Comparison of ENCODE assay signal across 21 cellular contexts in the genomic region with DNA sequence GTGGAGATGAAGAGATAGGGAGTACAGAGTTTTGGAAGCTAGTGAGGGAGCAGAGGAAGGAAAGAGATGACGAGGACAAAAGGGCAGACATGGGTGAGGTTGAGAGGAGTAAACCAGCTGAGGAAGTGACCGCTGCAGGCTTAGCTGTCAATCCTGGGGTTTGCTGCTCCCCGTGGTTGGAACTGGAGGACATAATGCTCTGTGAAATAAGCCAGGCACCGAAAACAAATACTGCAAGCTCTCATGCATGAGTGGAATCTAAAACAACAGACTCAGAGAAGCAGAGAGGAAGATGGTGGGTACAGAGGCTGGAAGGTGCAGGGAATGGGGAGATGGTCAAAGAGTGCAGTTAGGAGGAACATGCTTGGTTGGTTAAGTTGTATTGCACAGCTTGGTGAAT.
DNase-seq lines count a peak whose midpoint lies in the region; TF ChIP-seq lines count a peak whose summit lies in the region.
"Had no signal": no experiment of that assay in that cellular context is flagged by ENCODE, and none has a peak within 500 bp of the region (broad histone marks: within the 10 kb centered on the region; RNA-seq: fewer than 3 reads in every experiment).

No MANE protein-coding gene starts in this region.

- H3K4me1 ChIP-seq in H9 (ENCODE audit: insufficient read depth, low read length) (peaks cover 6% of the 10 kb centered on the region; the same call in 1 of the 2 replicates), adipocyte (ENCODE audit: control insufficient read depth, insufficient read depth, low read length) (no peaks in the 10 kb centered on the region)
- H3K4me1 ChIP-seq: Peyer's patch had no signal

- H3K23me2 ChIP-seq in H9 (ENCODE audit: insufficient read length, low read depth, low read length, poor library complexity, severe bottlenecking) = no peaks in the 10 kb centered on the region

- H2BK12ac ChIP-seq in H9 (ENCODE audit: insufficient read length, low read depth, low read length) = no peak overlapping the region

- H3K27ac ChIP-seq in H9 (ENCODE audit: insufficient read length, low read depth, low read length) = no peak overlapping the region
- H3K27ac ChIP-seq: GM23248, Peyer's patch had no signal

- no peak overlapping the region for H2BK20ac ChIP-seq in H9 (ENCODE audit: low read depth, low read length, poor library complexity, severe bottlenecking)

- TF ChIP-seq CTCF in H9 (conservative IDR thresholded peaks at IDR 0.05) = no peak
- TF ChIP-seq CTCF in nephron progenitor cell (IDR thresholded peaks at IDR 0.05) = no peak

- H3K36me3 Mint-ChIP-seq in H9 (ENCODE audit: insufficient read depth in 1 of 3, low read depth in 3 of 3) (no peaks in the 10 kb centered on the region; a peak in 1 of 7 replicates), nephron progenitor cell (ENCODE audit: low read depth) (peaks cover 4% of the 10 kb centered on the region)
- H3K36me3 Mint-ChIP-seq: CD4-positive, CD25-positive, alpha-beta regulatory T cell had no signal

- no peaks in the 10 kb centered on the region for H3K79me2 ChIP-seq in H9 (ENCODE audit: insufficient read depth, low read length)

- H4K8ac ChIP-seq in H9 (replicated peaks; ENCODE audit: insufficient read length, low read depth, low read length) = no peak overlapping the region

- no peak overlapping the region for H2BK15ac ChIP-seq in H9 (ENCODE audit: low read depth, low read length)

- no peak overlapping the region for H2BK5ac ChIP-seq in H9 (ENCODE audit: insufficient read length, low read length)

- H3K27me3 ChIP-seq in H9 (ENCODE audit: insufficient read depth, low read length) (no peaks in the 10 kb centered on the region), adipocyte (replicated peaks; ENCODE audit: control insufficient read depth, insufficient read depth, low read length) (no peaks in the 10 kb centered on the region)
- H3K27me3 ChIP-seq: Peyer's patch had no signal

- no peak overlapping the region for H3K4me3 ChIP-seq in adipocyte (ENCODE audit: low read length)
- H3K4me3 ChIP-seq: GM23248, K562, Peyer's patch had no signal

- H3K4me1 Mint-ChIP-seq in H9 (peaks cover 20 to 23% of the 10 kb centered on the region in 2 experiments), nephron progenitor cell (peaks cover 19% of the 10 kb centered on the region)
- H3K4me1 Mint-ChIP-seq: B cell; CD4-positive, CD25-positive, alpha-beta regulatory T cell had no signal

- no peak overlapping the region for H3K23ac ChIP-seq in H9 (ENCODE audit: insufficient read length, low read depth, low read length)

- H3K14ac ChIP-seq in H9 (ENCODE audit: insufficient read depth, low read length) = no peak overlapping the region

- DNase-seq in DMS53 (lab: John Stamatoyannopoulos, UW) = peak; percentile 33
- DNase-seq in DMS53 treated with DMSO at 0.1 percent for 48 hours (lab: John Stamatoyannopoulos, UW; ENCODE audit: unreplicated experiment) = no peak
- no peak for DNase-seq in H9
- DNase-seq in adipocyte (ENCODE audit: low read depth) = peak; percentile 11
- DNase-seq in nephron progenitor cell = no peak
- no peak for DNase-seq in SIG-M5 treated with dmso at 0.1 percent for 504 hours (lab: John Stamatoyannopoulos, UW; ENCODE audit: unreplicated experiment)
- DNase-seq in SKM-1 (lab: John Stamatoyannopoulos, UW; ENCODE audit: unreplicated experiment) = no peak
- DNase-seq in activated CD4-positive, CD25-positive, alpha-beta regulatory T cell (lab: John Stamatoyannopoulos, UW) = no peak
- DNase-seq: 8988T; CD4-positive, CD25-positive, alpha-beta regulatory T cell; DMS79; GM23248; NCI-H1092 treated with DMSO at 0.1 percent for 48 hours; NCI-H1694 treated with DMSO at 0.1 percent for 48 hours; NCI-H2107; NCI-H345; NCI-H526; NK-92 treated with Interleukin-12 subunit alpha and Interleukin-12 subunit beta, amount 100 ng/mL, for 24 hours; Peyer's patch had no signal

- H4K91ac ChIP-seq in H9 (ENCODE audit: insufficient read length, low read depth, low read length) = no peak overlapping the region

- no peak overlapping the region for H3K4ac ChIP-seq in H9 (ENCODE audit: low read depth, low read length)

- H3K36me3 ChIP-seq in adipocyte (ENCODE audit: control insufficient read depth, insufficient read depth, low read length, severe bottlenecking) = no peaks in the 10 kb centered on the region
- H3K36me3 ChIP-seq: Peyer's patch had no signal

- H4K5ac ChIP-seq in H9 (ENCODE audit: insufficient read length, low read depth, low read length) = no peak overlapping the region

- no peak overlapping the region for H3K18ac ChIP-seq in H9 (ENCODE audit: insufficient read length, low read depth, low read length)

- H3T11ph ChIP-seq in H9 (ENCODE audit: low read length) = no peak overlapping the region

- no peaks in the 10 kb centered on the region for H3K9me3 ChIP-seq in H9 (ENCODE audit: control insufficient read depth, low read depth, low read length)
- H3K9me3 ChIP-seq in adipocyte (ENCODE audit: control insufficient read depth, low read length) = no peaks in the 10 kb centered on the region
- H3K9me3 ChIP-seq: Peyer's patch had no signal

- no peak overlapping the region for H2AFZ ChIP-seq in H9 (ENCODE audit: low read length)
- H2AFZ ChIP-seq: GM23248 had no signal

- no peak overlapping the region for H2AK5ac ChIP-seq in H9 (ENCODE audit: insufficient read length, low read length)

- H3K79me1 ChIP-seq in H9 (ENCODE audit: insufficient read depth, low read depth, low read length, poor library complexity, severe bottlenecking) = no peaks in the 10 kb centered on the region

- peak overlapping the region in 2 of 3 experiments; percentile 16 to 70; a peak in 2 of 7 replicates for H3K27ac Mint-ChIP-seq in H9
- H3K27ac Mint-ChIP-seq in nephron progenitor cell = peak overlapping the region; percentile 3
- H3K27ac Mint-ChIP-seq: B cell; CD4-positive, CD25-positive, alpha-beta regulatory T cell had no signal

- H3K4me3 Mint-ChIP-seq in H9 (peak overlapping the region in 1 of 2 experiments; percentile 16; a peak in 1 of 5 replicates), nephron progenitor cell (no peak overlapping the region)
- H3K4me3 Mint-ChIP-seq: B cell; CD4-positive, CD25-positive, alpha-beta regulatory T cell had no signal

- H3K27me3 Mint-ChIP-seq in H9 (ENCODE audit: low read depth) (no peaks in the 10 kb centered on the region), nephron progenitor cell (ENCODE audit: low read depth, poor library complexity) (no peaks in the 10 kb centered on the region)
- H3K27me3 Mint-ChIP-seq: CD4-positive, CD25-positive, alpha-beta regulatory T cell had no signal

- H3K9ac ChIP-seq in H9 (ENCODE audit: extremely low read depth, insufficient read length, low read length) = no peak overlapping the region
- no peak overlapping the region for H3K9ac ChIP-seq in adipocyte (ENCODE audit: low read length)
- H3K9ac ChIP-seq: GM23248 had no signal

- H4K20me1 ChIP-seq in H9 (ENCODE audit: control insufficient read depth, insufficient read depth, insufficient read length) = no peaks in the 10 kb centered on the region

- no peak overlapping the region for H3K56ac ChIP-seq in H9 (ENCODE audit: insufficient read length, low read depth, low read length)

- H3K4me2 ChIP-seq in H9 (ENCODE audit: insufficient read depth, insufficient read length, low read length) = no peak overlapping the region

- no peak overlapping the region for H2BK120ac ChIP-seq in H9 (ENCODE audit: low read depth, low read length, poor library complexity, severe bottlenecking)

- H3K9me3 Mint-ChIP-seq in H9 = peaks cover 2 to 8% of the 10 kb centered on the region in 2 experiments; a peak in 2 of 5 replicates
- peaks cover 10% of the 10 kb centered on the region for H3K9me3 Mint-ChIP-seq in nephron progenitor cell

- WGBS in H9 (ENCODE audit: extremely low coverage, insufficient read length, low lambda C conversion rate) = no CpG with 5 or more reads among the region's 4 CpGs

Comparison
In these comparisons a context has a peak if more than half of its experiments do, and no peak if none do; other contexts are left out.
1. DNase-seq: peak in DMS53 (single experiment) and adipocyte (single experiment); none in DMS53 treated with DMSO at 0.1 percent for 48 hours (single experiment), H9 (single experiment), nephron progenitor cell (single experiment), SIG-M5 treated with dmso at 0.1 percent for 504 hours (single experiment), SKM-1 (single experiment) and activated CD4-positive, CD25-positive, alpha-beta regulatory T cell (0 of 4).